In genomic region chr4:113462286-113462685, GRCh38 we compare ENCODE assay signal across 23 cellular contexts.
"Had no signal": no experiment of that assay in that cellular context is flagged by ENCODE, and none has a peak within 500 bp of the region (broad histone marks: within the 10 kb centered on the region; RNA-seq: fewer than 3 reads in every experiment).

No MANE protein-coding gene starts in this region.

- FAIRE-seq: HepG2 had no signal

- H3K4me3 ChIP-seq: MG63, SJSA1, SK-N-MC had no signal

- ATAC-seq: HepG2, Panc1 had no signal

- H3K27ac ChIP-seq: RWPE1, SJSA1, SK-N-MC had no signal

- DNase-seq: IMR-90, Karpas-422, KG1, MG63, NCI-H1092, NCI-H1105 treated with DMSO at 0.1 percent for 48 hours, NCI-H1417 treated with DMSO at 0.1 percent for 48 hours, NCI-H146, NCI-H187, NCI-H2029, NCI-H2081 treated with DMSO at 0.1 percent for 48 hours, NCI-H226, NCI-H446, NCI-H510A, NCI-H524 treated with DMSO at 0.1 percent for 48 hours, NCI-H69, NCI-H774, SHP77 had no signal

- H3K27me3 ChIP-seq: MG63, SJSA1 had no signal

- H3K36me3 ChIP-seq: MG63 had no signal

- H3K9me3 ChIP-seq: MG63, SJSA1 had no signal
